Comparison of ENCODE assay signal across 8 cellular contexts in genomic region chr11:65121865-65122696, GRCh38. TPM values are rescaled to one million over a fixed set of nuclear protein-coding genes. Genes with fewer than 3 reads are reported as not detected.
DNase-seq lines count a peak whose midpoint lies in the region; ATAC-seq and TF ChIP-seq lines count a peak whose summit lies in the region.

TSS of gene FAU (minus strand) at chr11:65122134. CDS start at chr11:65121813, 321 bp downstream.
TSS of gene MRPL49 (plus strand) at chr11:65122321. CDS start at chr11:65122347, 26 bp downstream.

- TF ChIP-seq CTCF in Panc1 (IDR thresholded peaks at IDR 0.05): no peak

- POLR2A ChIA-PET in Panc1 (lab: Charles Lee): interaction anchor here (0.6 to 2.4 kb wide), 2 partner anchors 13 to 224 kb away, joined by 3 to 10 read pairs; partner anchors contain the start of gene SYVN1

- ATAC-seq in GM21717 (IDR thresholded peaks at IDR 0.05; ENCODE audit: unreplicated experiment) (peak; percentile 65), Panc1 (peak; percentile 91)
- peak; percentile 86 to 87 for ATAC-seq in activated T-cell treated with anti-CD3 and anti-CD28 coated beads, Interleukin-2, amount 50 U/mL, for 4 hours

- H3K27me3 ChIP-seq in Panc1 (ENCODE audit: control insufficient read depth, insufficient read depth, low read length): no peaks in the 10 kb centered on the region
- no peaks in the 10 kb centered on the region for H3K27me3 ChIP-seq in esophagus (ENCODE audit: control insufficient read depth in 1 of 2, insufficient read depth in 2 of 2, low read length in 2 of 2)
- H3K27me3 ChIP-seq in muscle layer of duodenum (ENCODE audit: low read depth, low read length): no peaks in the 10 kb centered on the region

- intact Hi-C loops in Panc1 (cut with micrococcal nuclease; ENCODE audit: unreplicated experiment): no loop called here

- H3K4me1 Mint-ChIP-seq in activated T-cell treated with anti-CD3 and anti-CD28 coated beads, Interleukin-2, amount 50 U/mL, for 4 hours (ENCODE audit: low read depth): peaks cover 46% of the 10 kb centered on the region

- H3K36me3 Mint-ChIP-seq in activated T-cell treated with anti-CD3 and anti-CD28 coated beads, Interleukin-2, amount 50 U/mL, for 4 hours (ENCODE audit: insufficient read depth): peaks cover 40% of the 10 kb centered on the region

- H3K4me3 ChIP-seq in Panc1 (ENCODE audit: low read depth in 2 of 2, low read length in 2 of 2) (peak within 1 kb of the TSS; percentile 70 to 96), esophagus (ENCODE audit: low read depth in 1 of 2, low read length in 2 of 2) (peak within 1 kb of the TSS; percentile 76 to 92), muscle layer of duodenum (ENCODE audit: low read depth in 1 of 2, low read length in 2 of 2) (peak within 1 kb of the TSS; percentile 91 to 98)

- 0% methylated on average over 58 to 64 of the region's 64 CpGs for WGBS in esophagus, 2 donors

- H3K9me3 Mint-ChIP-seq in activated T-cell treated with anti-CD3 and anti-CD28 coated beads, Interleukin-2, amount 50 U/mL, for 4 hours: no peaks in the 10 kb centered on the region

- H3K27me3 Mint-ChIP-seq in activated T-cell treated with anti-CD3 and anti-CD28 coated beads, Interleukin-2, amount 50 U/mL, for 4 hours (ENCODE audit: low read depth): no peaks in the 10 kb centered on the region

- H3K27ac ChIP-seq in Panc1 (ENCODE audit: low read length): peak within 1 kb of the TSS; percentile 99
- H3K27ac ChIP-seq in esophagus (ENCODE audit: low read depth in 2 of 2, low read length in 1 of 2): peak within 1 kb of the TSS; percentile 97 to 98
- H3K27ac ChIP-seq in muscle layer of duodenum (ENCODE audit: low read length): peak within 1 kb of the TSS; percentile 98

- DNase-seq in DMS153 treated with DMSO at 0.1 percent for 48 hours (lab: John Stamatoyannopoulos, UW; ENCODE audit: unreplicated experiment) (peak; percentile 98), KG1 (lab: John Stamatoyannopoulos, UW) (peak; percentile 99), Panc1 (ENCODE audit: low read depth, low spot score) (peak; percentile 94)
- DNase-seq in activated T-cell treated with anti-CD3 and anti-CD28 coated beads, Interleukin-2, amount 50 U/mL, for 4 hours: peak; percentile 98
- peak; percentile 97 to 99 for DNase-seq in stimulated activated CD8-positive, alpha-beta memory T cell treated with anti-CD3 and anti-CD28 coated beads, Interleukin-7, amount 100 ng/mL, for 4 hours (ENCODE audit: low read depth in 2 of 2)

- no peaks in the 10 kb centered on the region for H3K9me3 ChIP-seq in Panc1 (ENCODE audit: control insufficient read depth, insufficient read depth, low read depth, low read length)
- H3K9me3 ChIP-seq in esophagus (ENCODE audit: control insufficient read depth in 2 of 2, insufficient read depth in 1 of 2, low read depth in 1 of 2, low read length in 1 of 2): no peaks in the 10 kb centered on the region
- no peaks in the 10 kb centered on the region for H3K9me3 ChIP-seq in muscle layer of duodenum (ENCODE audit: control insufficient read depth in 1 of 2, low read length in 2 of 2)

- H3K36me3 ChIP-seq in Panc1 (ENCODE audit: control insufficient read depth, insufficient read depth, low read length) (peaks cover 24% of the 10 kb centered on the region), esophagus (ENCODE audit: control insufficient read depth in 2 of 2, insufficient read depth in 2 of 2, low read length in 1 of 2) (peaks cover 11 to 29% of the 10 kb centered on the region in 2 donors), muscle layer of duodenum (ENCODE audit: control insufficient read depth in 1 of 2, insufficient read depth in 2 of 2, low read length in 2 of 2) (peaks cover 40 to 47% of the 10 kb centered on the region in 2 donors)

- in situ Hi-C loops in Panc1 (cut with HindIII; ENCODE audit: low pct_unique_long_range_greater_than_20kb, low sequenced_read_pairs): no loop called here

- CTCF ChIA-PET in Panc1 (lab: Charles Lee): interaction anchor here (0.6 to 1.1 kb wide), 7 partner anchors 10 to 287 kb away, joined by 3 to 7 read pairs (median 6); partner anchors contain the start of genes CDC42EP2, SNX15 and TM7SF2

- H3K4me1 ChIP-seq in Panc1 (ENCODE audit: control insufficient read depth, insufficient read depth, low read length): peaks cover 15% of the 10 kb centered on the region
- H3K4me1 ChIP-seq in esophagus (ENCODE audit: control insufficient read depth in 2 of 2, insufficient read depth in 2 of 2, low read length in 1 of 2): peaks cover 0 to 4% of the 10 kb centered on the region in 2 donors
- peaks cover 10 to 28% of the 10 kb centered on the region in 2 donors for H3K4me1 ChIP-seq in muscle layer of duodenum (ENCODE audit: control insufficient read depth in 1 of 2, insufficient read depth in 2 of 2, low read length in 2 of 2)

- BruUV-seq in Panc1 (replicated peaks; lab: Mats Ljungman, UMichigan): TSS peak; percentile 87

- H3K4me3 Mint-ChIP-seq in activated T-cell treated with anti-CD3 and anti-CD28 coated beads, Interleukin-2, amount 50 U/mL, for 4 hours: peak within 1 kb of the TSS; percentile 100

RNA-seq across cellular contexts. Expression of gene FAU, which starts in this region (rescaled TPM):
- total RNA-seq in Panc1 (2021; ENCODE audit: unreplicated experiment): 1,001 TPM
- polyA plus RNA-seq in Panc1 (2012; ENCODE audit: insufficient read length): 1,612 TPM
- total RNA-seq in activated T-cell treated with anti-CD3 and anti-CD28 coated beads, Interleukin-2, amount 50 U/mL, for 4 hours: 1,000 to 10,000 TPM; 1,673 to 1,831 (median 1,724) TPM
- 100 to 1,000 TPM; 789 to 817 TPM for polyA plus RNA-seq in esophagus

RNA-seq across cellular contexts. Expression of gene MRPL49, which starts in this region (rescaled TPM):
- total RNA-seq in Panc1 (2021; ENCODE audit: unreplicated experiment): 111 TPM
- polyA plus RNA-seq in Panc1 (2012; ENCODE audit: insufficient read length): 84.1 TPM
- total RNA-seq in activated T-cell treated with anti-CD3 and anti-CD28 coated beads, Interleukin-2, amount 50 U/mL, for 4 hours: 100 to 1,000 TPM; 102 to 110 (median 104) TPM
- polyA plus RNA-seq in esophagus: 10 to 100 TPM; 18.9 to 44.3 TPM

Comparison
In these comparisons a context has a peak if more than half of its experiments do, and no peak if none do; other contexts are left out.
1. Peak in every context shown above with its lines: DNase-seq, ATAC-seq, H3K4me3 ChIP-seq and H3K27ac ChIP-seq.